In the genomic region with DNA sequence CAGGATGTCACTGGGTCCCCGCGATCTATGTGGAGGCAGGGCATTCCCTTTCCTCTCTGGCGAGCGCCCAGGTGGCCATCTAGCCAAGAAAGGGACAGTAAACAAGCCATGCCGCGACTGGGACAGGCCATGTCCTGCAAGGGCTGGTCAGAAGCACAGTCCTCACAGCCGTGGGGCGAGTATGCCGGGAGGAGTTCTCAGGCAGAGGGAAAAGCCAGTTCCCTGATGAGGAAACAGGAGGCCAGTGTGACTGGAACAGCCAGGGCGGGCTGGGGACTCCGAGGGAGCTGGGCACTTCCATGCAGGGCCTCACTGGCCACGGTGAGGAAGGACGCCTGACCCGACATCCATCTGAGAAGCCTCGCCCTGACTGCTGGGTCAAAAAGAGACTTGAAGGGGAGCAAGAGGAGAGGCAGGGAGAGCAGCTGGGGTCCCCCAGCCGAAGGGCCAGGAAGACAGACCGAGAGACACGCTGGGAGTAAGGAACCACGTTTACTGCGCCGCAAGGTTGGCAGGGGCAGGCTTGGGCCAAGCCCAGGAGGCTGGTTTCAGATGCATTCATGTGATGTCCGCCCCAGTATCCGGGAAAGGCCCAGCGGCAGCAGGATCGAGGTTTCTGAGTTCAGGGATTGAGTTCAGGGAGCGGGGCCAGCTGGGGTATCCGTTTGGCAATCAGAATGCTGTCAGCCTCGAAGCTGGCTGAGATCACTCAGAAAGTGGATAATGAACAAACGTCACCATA, we compare ENCODE assay signal across 1 cellular context.
TF ChIP-seq lines count a peak whose summit lies in the region.

No MANE protein-coding gene starts in this region.

TF ChIP-seq in GM23338, 12 proteins besides CTCF, POLR2A, EP300 and RAD21:
- TF ChIP-seq EZH2phosphoT487 (IDR thresholded peaks at IDR 0.05; ENCODE audit: unreplicated experiment) (no peak), ZNF331 (CRISPR knock-in tag; IDR thresholded peaks at IDR 0.05; ENCODE audit: low read depth) (no peak)
